In the genomic region with DNA sequence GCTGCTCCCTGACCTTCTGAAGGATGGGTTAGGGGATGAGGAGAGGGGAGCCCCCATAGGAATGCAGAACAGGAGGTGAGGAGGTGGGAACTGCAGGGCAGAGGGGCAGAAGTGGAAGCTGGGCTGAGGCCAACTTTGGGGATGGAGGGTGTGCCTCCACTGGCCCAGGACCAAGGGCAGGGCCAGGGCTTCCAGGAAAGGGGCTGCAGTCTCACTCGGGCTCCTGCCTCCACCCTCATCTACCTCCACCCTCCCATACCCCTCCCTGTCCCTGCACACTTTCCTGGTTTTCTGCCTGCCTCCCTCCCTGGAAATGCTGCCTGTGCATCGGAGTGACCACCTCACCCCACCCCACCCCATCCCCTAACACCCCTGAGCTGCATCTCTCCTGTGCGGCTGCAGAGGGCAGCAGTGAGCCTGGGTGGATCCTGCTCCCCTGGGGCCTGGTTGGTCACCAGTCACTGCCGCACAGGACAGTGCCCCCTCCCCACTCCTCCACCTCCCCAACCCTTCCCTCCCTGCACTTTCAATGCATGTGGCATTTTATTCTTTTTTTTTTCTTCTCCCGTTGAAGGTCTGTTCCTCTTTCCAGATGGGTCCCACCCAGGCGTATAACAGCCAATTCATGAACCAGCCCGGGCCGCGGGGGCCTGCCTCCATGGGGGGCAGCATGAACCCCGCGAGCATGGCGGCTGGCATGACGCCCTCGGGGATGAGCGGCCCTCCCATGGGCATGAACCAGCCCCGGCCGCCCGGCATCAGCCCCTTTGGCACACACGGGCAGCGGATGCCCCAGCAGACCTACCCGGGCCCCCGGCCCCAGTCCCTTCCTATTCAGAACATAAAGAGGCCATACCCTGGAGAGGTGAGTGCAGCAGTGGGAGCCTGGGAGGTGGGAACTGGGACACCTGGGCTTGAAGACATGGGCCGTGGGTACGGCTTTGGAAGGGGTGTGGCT, we compare ENCODE assay signal across 8 cellular contexts. TPM values are rescaled to one million over a fixed set of nuclear protein-coding genes. Genes with fewer than 3 reads are reported as not detected.
DNase-seq lines count a peak whose midpoint lies in the region; ATAC-seq and TF ChIP-seq lines count a peak whose summit lies in the region.

No MANE protein-coding gene starts in this region.

- TF ChIP-seq CTCF in HFFc6 (IDR thresholded peaks at IDR 0.05) = peak; percentile 75

- H3K4me3 Mint-ChIP-seq in HFFc6 = no peak overlapping the region
- no peak overlapping the region for H3K4me3 Mint-ChIP-seq in activated CD8-positive, alpha-beta T cell treated with anti-CD3 and anti-CD28 coated beads, Interleukin-2, amount 10 ng/mL, durations not matched to agents 7 days and 5 days

- ATAC-seq in activated CD8-positive, alpha-beta T cell treated with anti-CD3 and anti-CD28 coated beads, Interleukin-2, amount 10 ng/mL, durations not matched to agents 7 days and 5 days = peak; percentile 54
- ATAC-seq in HG03196 (IDR thresholded peaks at IDR 0.05; ENCODE audit: unreplicated experiment) (no peak), HG03442 (IDR thresholded peaks at IDR 0.05; ENCODE audit: unreplicated experiment) (no peak)

- H3K27me3 Mint-ChIP-seq in HFFc6 (ENCODE audit: insufficient read depth) = peaks cover 23% of the 10 kb centered on the region
- no peaks in the 10 kb centered on the region for H3K27me3 Mint-ChIP-seq in activated CD8-positive, alpha-beta T cell treated with anti-CD3 and anti-CD28 coated beads, Interleukin-2, amount 10 ng/mL, durations not matched to agents 7 days and 5 days (ENCODE audit: low read depth)

- H3K4me1 Mint-ChIP-seq in HFFc6 (ENCODE audit: low read depth) = peaks cover 27% of the 10 kb centered on the region
- H3K4me1 Mint-ChIP-seq in activated CD8-positive, alpha-beta T cell treated with anti-CD3 and anti-CD28 coated beads, Interleukin-2, amount 10 ng/mL, durations not matched to agents 7 days and 5 days (ENCODE audit: low read depth) = peaks cover 42% of the 10 kb centered on the region

- H3K9me3 Mint-ChIP-seq in HFFc6 = no peaks in the 10 kb centered on the region
- H3K9me3 Mint-ChIP-seq in activated CD8-positive, alpha-beta T cell treated with anti-CD3 and anti-CD28 coated beads, Interleukin-2, amount 10 ng/mL, durations not matched to agents 7 days and 5 days (ENCODE audit: insufficient read depth) = no peaks in the 10 kb centered on the region

- peaks cover 15% of the 10 kb centered on the region for H3K36me3 Mint-ChIP-seq in HFFc6 (ENCODE audit: low read depth)
- H3K36me3 Mint-ChIP-seq in activated CD8-positive, alpha-beta T cell treated with anti-CD3 and anti-CD28 coated beads, Interleukin-2, amount 10 ng/mL, durations not matched to agents 7 days and 5 days (ENCODE audit: low read depth) = peaks cover 37% of the 10 kb centered on the region

- H3K27ac Mint-ChIP-seq in HFFc6 = peak overlapping the region; percentile 65
- peak overlapping the region; percentile 21 for H3K27ac Mint-ChIP-seq in activated CD8-positive, alpha-beta T cell treated with anti-CD3 and anti-CD28 coated beads, Interleukin-2, amount 10 ng/mL, durations not matched to agents 7 days and 5 days

- peak; percentile 12 to 13 for DNase-seq in AML-193 (lab: John Stamatoyannopoulos, UW)
- DNase-seq in HFFc6 = no peak
- peak; percentile 47 for DNase-seq in activated CD8-positive, alpha-beta T cell treated with anti-CD3 and anti-CD28 coated beads, Interleukin-2, amount 10 ng/mL, durations not matched to agents 7 days and 5 days
- DNase-seq in germinal center (ENCODE audit: low spot score) = peak; percentile 53
- DNase-seq in stimulated activated CD4-positive, alpha-beta T cell treated with anti-CD3 and anti-CD28 coated beads, Interleukin-1b, Interleukin-23, amount 100 ng/mL, for 48 hours = peak; percentile 22
- DNase-seq in effector CD8-positive, alpha-beta T cell (lab: John Stamatoyannopoulos, UW) = no peak

- CTCF ChIA-PET in activated CD8-positive, alpha-beta T cell treated with anti-CD3 and anti-CD28 coated beads, Interleukin-2, amount 10 ng/mL, durations not matched to agents 7 days and 5 days (lab: Charles Lee) = interaction anchor here (0.6 to 3.2 kb wide), 6 partner anchors 8 to 52 kb away, joined by 3 to 24 read pairs (median 4); no protein-coding TSS in a partner anchor

- POLR2A ChIA-PET in activated CD8-positive, alpha-beta T cell treated with anti-CD3 and anti-CD28 coated beads, Interleukin-2, amount 10 ng/mL, durations not matched to agents 7 days and 5 days (lab: Charles Lee) = interaction anchor here (0.8 to 1.0 kb wide), 2 partner anchors 30 to 55 kb away, joined by 3 to 5 read pairs; no protein-coding TSS in a partner anchor

RNA-seq across cellular contexts. Expression of gene PPIF, which starts 54.2 kb away (rescaled TPM):
- total RNA-seq in HFFc6 (2021; fragmentation: NEBNext Ultra II Directional; extraction: Animal tissue kit (Norgen Biotek cat#: 25700)) = 100 to 1,000 TPM in 3 of 6 experiments, 10 to 100 TPM in 3; 66.1 to 109 (median 98.9) TPM
- total RNA-seq in activated CD8-positive, alpha-beta T cell treated with anti-CD3 and anti-CD28 coated beads, Interleukin-2, amount 10 ng/mL, durations not matched to agents 7 days and 5 days = 10 to 100 TPM; 74.7 to 77.7 TPM

Comparison
In these comparisons a context has a peak if more than half of its experiments do, and no peak if none do; other contexts are left out.
1. DNase-seq: peak in AML-193 (2 of 2), activated CD8-positive, alpha-beta T cell treated with anti-CD3 and anti-CD28 coated beads, Interleukin-2, amount 10 ng/mL, durations not matched to agents 7 days and 5 days (single experiment), germinal center (single experiment) and stimulated activated CD4-positive, alpha-beta T cell treated with anti-CD3 and anti-CD28 coated beads, Interleukin-1b, Interleukin-23, amount 100 ng/mL, for 48 hours (single experiment); none in HFFc6 (single experiment) and effector CD8-positive, alpha-beta T cell (single experiment).